25 cellular contexts compared by ENCODE assay signal in the genomic region with DNA sequence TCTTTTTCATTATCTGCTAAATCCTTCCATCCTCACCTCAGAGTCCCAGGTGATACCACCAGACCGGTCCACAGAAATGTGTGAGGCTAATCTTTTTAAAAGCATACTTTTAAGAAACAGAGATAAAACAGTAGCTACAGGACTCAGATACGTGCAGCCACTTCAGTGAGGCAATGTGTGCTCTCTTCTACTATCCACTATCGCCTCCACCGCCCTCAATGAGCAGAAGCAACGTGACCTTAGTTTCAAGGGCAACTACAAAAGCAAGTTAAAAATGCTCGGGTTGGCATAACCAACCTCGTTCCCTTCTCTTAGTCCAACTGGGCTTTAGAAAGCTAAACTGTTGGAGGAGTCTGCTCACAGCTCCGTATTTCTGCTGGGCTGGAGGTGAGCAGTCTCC. TPM values are rescaled to one million over a fixed set of nuclear protein-coding genes. Genes with fewer than 3 reads are reported as not detected.
DNase-seq lines count a peak whose midpoint lies in the region; ATAC-seq and TF ChIP-seq lines count a peak whose summit lies in the region.
"Had no signal": no experiment of that assay in that cellular context is flagged by ENCODE, and none has a peak within 500 bp of the region (broad histone marks: within the 10 kb centered on the region; RNA-seq: fewer than 3 reads in every experiment).

No MANE protein-coding gene starts in this region.

- no peak overlapping the region for H2BK5ac ChIP-seq in mesendoderm (ENCODE audit: low read length)

- no peak overlapping the region for H3K23ac ChIP-seq in mesendoderm (ENCODE audit: low read length)

- peak overlapping the region; percentile 34 for H3K18ac ChIP-seq in mesendoderm (ENCODE audit: low read length)

- H3K79me1 ChIP-seq in mesendoderm (ENCODE audit: low read length): peaks cover 11% of the 10 kb centered on the region

- H3K4me3 ChIP-seq in NT2/D1 (ENCODE audit: insufficient read length, low read depth) (no peak overlapping the region), dorsolateral prefrontal cortex (peak overlapping the region in 56 of 59 donors; percentile 3 to 88 (median 74)), mesendoderm (ENCODE audit: low read length) (no peak overlapping the region)
- H3K4me3 ChIP-seq: lower lobe of right lung, MG63, SJSA1, thoracic aorta had no signal

- no peak overlapping the region for H3K4me2 ChIP-seq in mesendoderm (ENCODE audit: low read length)

- H3K56ac ChIP-seq in mesendoderm (ENCODE audit: low read length): no peak overlapping the region

- no peak overlapping the region for H2BK15ac ChIP-seq in mesendoderm (replicated peaks; ENCODE audit: low read depth)

- no peak overlapping the region for H4K8ac ChIP-seq in mesendoderm (ENCODE audit: low read depth, low read length)

- H3K79me2 ChIP-seq in mesendoderm (ENCODE audit: control insufficient read depth, insufficient read depth, low read length): peaks cover 13% of the 10 kb centered on the region

- H2BK120ac ChIP-seq in mesendoderm (ENCODE audit: low read depth, low read length): no peak overlapping the region

- ATAC-seq in HG02678 (IDR thresholded peaks at IDR 0.05; ENCODE audit: unreplicated experiment): no peak
- ATAC-seq: lower lobe of right lung, PC-3, right lobe of liver had no signal

- H3K27me3 ChIP-seq in NT2/D1 (ENCODE audit: insufficient read depth, insufficient read length) (no peaks in the 10 kb centered on the region), dorsolateral prefrontal cortex (peaks cover 0 to 24% (median 2%) of the 10 kb centered on the region in 45 donors), mesendoderm (ENCODE audit: insufficient read depth, low read length, poor library complexity) (no peaks in the 10 kb centered on the region)

- H4K5ac ChIP-seq in mesendoderm (ENCODE audit: low read length): no peak overlapping the region

- H3K36me3 ChIP-seq in NT2/D1 (ENCODE audit: insufficient read depth, insufficient read length, low read length) (peaks cover 33% of the 10 kb centered on the region), mesendoderm (ENCODE audit: control insufficient read depth, insufficient read depth, low read length) (no peaks in the 10 kb centered on the region)
- H3K36me3 ChIP-seq: lower lobe of right lung, MG63, right lobe of liver, SJSA1, thoracic aorta had no signal

- no peak for DNase-seq in NT2/D1 (ENCODE audit: low read depth, low spot score)
- peak in 2 of 10 donors; percentile 9 to 27 for DNase-seq in dorsolateral prefrontal cortex
- DNase-seq in mesendoderm: no peak
- peak in 1 of 49 donors; percentile 29 for DNase-seq in substantia nigra (lab: John Stamatoyannopoulos, UW)
- no peak for DNase-seq in NCI-H510A treated with DMSO at 0.1 percent for 48 hours (lab: John Stamatoyannopoulos, UW)
- DNase-seq in NCI-H2029 (lab: John Stamatoyannopoulos, UW): no peak
- DNase-seq: activated CD4-positive, alpha-beta T cell treated with anti-CD3 and anti-CD28 coated beads, Interleukin-2, amount 50 U/mL, for 4 hours; activated CD8-positive, alpha-beta memory T cell treated with anti-CD3 and anti-CD28 coated beads, Interleukin-2, amount 50 U/mL, for 48 hours; activated effector memory CD4-positive, alpha-beta T cell treated with Interleukin-2 at 50 U/mL for 16 hours; CD4-positive, CD25-positive, alpha-beta regulatory T cell; effector memory CD4-positive, alpha-beta T cell; GF-D8; HFFc6; immature natural killer cell; lower lobe of right lung; MG63; NCI-H1436 treated with DMSO at 0.1 percent for 48 hours; PC-3; right lobe of liver had no signal

- H3K9ac ChIP-seq in NT2/D1 (ENCODE audit: insufficient read length, low read depth) (peak overlapping the region; percentile 56), mesendoderm (ENCODE audit: low read length) (no peak overlapping the region)

- H2AK5ac ChIP-seq in mesendoderm (ENCODE audit: low read length): no peak overlapping the region

- no peak overlapping the region for H3K4ac ChIP-seq in mesendoderm (ENCODE audit: low read depth, low read length)

- peak overlapping the region; percentile 43 to 99 (median 96) for H3K27ac ChIP-seq in dorsolateral prefrontal cortex
- no peak overlapping the region for H3K27ac ChIP-seq in mesendoderm (ENCODE audit: low read depth, low read length)
- peak overlapping the region; percentile 88 for H3K27ac ChIP-seq in substantia nigra (ENCODE audit: low read depth, low read length, poor library complexity, severe bottlenecking)
- H3K27ac ChIP-seq: HL-60, lower lobe of right lung, right lobe of liver, SJSA1, thoracic aorta had no signal

- no peak for TF ChIP-seq CTCF in dorsolateral prefrontal cortex (IDR thresholded peaks at IDR 0.05 in 54 of 56, conservative IDR thresholded peaks at IDR 0.05 in 2 of 56; ENCODE audit: low read depth in 1 of 56, partially characterized antibody in 56 of 56)

- intact Hi-C loops in dorsolateral prefrontal cortex (cut with DNase I): loop anchor here (5.0 to 10.0 kb wide), 2 partner anchors 57 to 289 kb away; no protein-coding TSS in a partner anchor

- WGBS in mesendoderm (ENCODE audit: extremely low coverage, insufficient coverage, low lambda C conversion rate): no CpG with 5 or more reads among the region's 8 CpGs

- peaks cover 12% of the 10 kb centered on the region; the same call in 1 of the 2 replicates for H3K9me3 ChIP-seq in NT2/D1 (ENCODE audit: insufficient read depth, low read length)
- H3K9me3 ChIP-seq: lower lobe of right lung, MG63, right lobe of liver, thoracic aorta had no signal

- H3K4me1 ChIP-seq in NT2/D1 (ENCODE audit: insufficient read depth, insufficient read length): peaks cover 14% of the 10 kb centered on the region
- H3K4me1 ChIP-seq in mesendoderm (ENCODE audit: control insufficient read depth, low read depth, low read length): peaks cover 8% of the 10 kb centered on the region

RNA-seq across cellular contexts. Expression of a gene that starts 4.2 kb away (rescaled TPM):
- 100 to 1,000 TPM in 94 of 120 experiments, 10 to 100 TPM in 26; 69.8 to 487 (median 136) TPM for total RNA-seq in dorsolateral prefrontal cortex
- 14.4 TPM for polyA plus RNA-seq in mesendoderm (2013, experiment 1 of 2)
- polyA plus RNA-seq in mesendoderm (2013, experiment 2 of 2): 14.3 TPM
- total RNA-seq: HFFc6, myocyte had no signal
- polyA plus RNA-seq: IgD-negative memory B cell, immature natural killer cell had no signal

Comparison
In these comparisons a context has a peak if more than half of its experiments do, and no peak if none do; other contexts are left out.
1. H3K4me3 ChIP-seq: peak in dorsolateral prefrontal cortex (56 of 59); none in NT2/D1 (single experiment) and mesendoderm (single experiment).